Comparison of ENCODE assay signal across 24 cellular contexts in genomic region chr12:57000393-57000792, GRCh38. TPM values are rescaled to one million over a fixed set of nuclear protein-coding genes. Genes with fewer than 3 reads are reported as not detected.
DNase-seq lines count a peak whose midpoint lies in the region; ATAC-seq lines count a peak whose summit lies in the region.
"Had no signal": no experiment of that assay in that cellular context is flagged by ENCODE, and none has a peak within 500 bp of the region (broad histone marks: within the 10 kb centered on the region; RNA-seq: fewer than 3 reads in every experiment).

No MANE protein-coding gene starts in this region.

- H3K9ac ChIP-seq in endocrine pancreas (ENCODE audit: control insufficient read depth, insufficient read depth, low read length): peak overlapping the region; percentile 6

- CTCF ChIA-PET in T-cell (lab: Charles Lee): interaction anchor here in 1 of 2 donors (0.7 to 0.9 kb wide), 2 partner anchors 533 to 749 kb away, joined by 3 read pairs; no protein-coding TSS in a partner anchor

- H3K36me3 ChIP-seq in endocrine pancreas (ENCODE audit: control insufficient read depth, insufficient read depth, low read length): peaks cover 8% of the 10 kb centered on the region
- H3K36me3 ChIP-seq: ovary had no signal

- peaks cover 57% of the 10 kb centered on the region for H3K4me1 Mint-ChIP-seq in stimulated activated memory B cell treated with anti-CD40 and anti-IgM and Interleukin-4, amounts not matched to agents 10 μg/mL and 1 μg/mL and 100 μg/mL, for 72 hours
- H3K4me1 Mint-ChIP-seq in T-cell: peaks cover 58 to 71% (median 65%) of the 10 kb centered on the region in 3 donors

- ATAC-seq in activated naive CD4-positive, alpha-beta T cell treated with anti-CD3 and anti-CD28 coated beads, Interleukin-2, amount 50 U/mL, for 72 hours: peak; percentile 48 to 60
- no peak for ATAC-seq in stimulated activated memory B cell treated with anti-CD40 and anti-IgM and Interleukin-4, amounts not matched to agents 10 μg/mL and 1 μg/mL and 100 μg/mL, for 72 hours
- no peak for ATAC-seq in T-cell (replicated peaks in 1 of 4)
- ATAC-seq: HCT116; left colon; naive thymus-derived CD8-positive, alpha-beta T cell; right cardiac atrium; T-helper 17 cell had no signal

- H3K4me3 Mint-ChIP-seq in stimulated activated memory B cell treated with anti-CD40 and anti-IgM and Interleukin-4, amounts not matched to agents 10 μg/mL and 1 μg/mL and 100 μg/mL, for 72 hours: no peak overlapping the region
- no peak overlapping the region for H3K4me3 Mint-ChIP-seq in T-cell
- H3K4me3 Mint-ChIP-seq: naive thymus-derived CD8-positive, alpha-beta T cell; T-helper 17 cell had no signal

- peaks cover 26 to 40% of the 10 kb centered on the region in 2 donors for H3K36me3 Mint-ChIP-seq in activated naive CD4-positive, alpha-beta T cell treated with anti-CD3 and anti-CD28 coated beads, Interleukin-2, amount 50 U/mL, for 72 hours
- H3K36me3 Mint-ChIP-seq in stimulated activated memory B cell treated with anti-CD40 and anti-IgM and Interleukin-4, amounts not matched to agents 10 μg/mL and 1 μg/mL and 100 μg/mL, for 72 hours: peaks cover 49% of the 10 kb centered on the region
- H3K36me3 Mint-ChIP-seq in T-cell: peaks cover 51% of the 10 kb centered on the region

- DNase-seq in activated naive CD4-positive, alpha-beta T cell treated with anti-CD3 and anti-CD28 coated beads, Interleukin-2, amount 50 U/mL, for 72 hours (ENCODE audit: low spot score in 2 of 2): no peak
- DNase-seq in activated naive CD4-positive, alpha-beta T cell treated with Interleukin-2 at 50 U/mL for 16 hours: no peak
- DNase-seq in RKO (ENCODE audit: low spot score) (peak; percentile 21), T-cell (no peak), DMS114 treated with DMSO at 0.1 percent for 48 hours (lab: John Stamatoyannopoulos, UW; ENCODE audit: unreplicated experiment) (no peak)
- DNase-seq in effector CD4-positive, alpha-beta T cell: no peak
- DNase-seq: activated effector memory CD4-positive, alpha-beta T cell treated with Interleukin-2 at 50 U/mL for 16 hours; amygdala; head of caudate nucleus; KG1; left colon; naive thymus-derived CD8-positive, alpha-beta T cell; NCI-H1694; NCI-H2171 treated with DMSO at 0.1 percent for 48 hours; NCI-H526; ovary; right cardiac atrium; T-helper 17 cell had no signal

- no peak overlapping the region for H3K4me3 ChIP-seq in endocrine pancreas (ENCODE audit: control insufficient read depth, insufficient read depth, low read length)
- H3K4me3 ChIP-seq: ovary had no signal

- peak overlapping the region in 1 of 2 donors; percentile 81 for H3K27ac Mint-ChIP-seq in activated naive CD4-positive, alpha-beta T cell treated with anti-CD3 and anti-CD28 coated beads, Interleukin-2, amount 50 U/mL, for 72 hours
- H3K27ac Mint-ChIP-seq in stimulated activated memory B cell treated with anti-CD40 and anti-IgM and Interleukin-4, amounts not matched to agents 10 μg/mL and 1 μg/mL and 100 μg/mL, for 72 hours: peak overlapping the region; percentile 20
- H3K27ac Mint-ChIP-seq in T-cell: no peak overlapping the region

- no peaks in the 10 kb centered on the region for H3K4me1 ChIP-seq in endocrine pancreas (ENCODE audit: control insufficient read depth, insufficient read depth, low read length)

- no peaks in the 10 kb centered on the region for H3K27me3 ChIP-seq in endocrine pancreas (ENCODE audit: control insufficient read depth, insufficient read depth, low read length)
- H3K27me3 ChIP-seq: ovary had no signal

- H3K9me3 ChIP-seq in endocrine pancreas (ENCODE audit: control insufficient read depth, low read length): no peaks in the 10 kb centered on the region
- H3K9me3 ChIP-seq: ovary had no signal

- POLR2A ChIA-PET in T-cell (lab: Charles Lee): no interaction called here

- H3K9me3 Mint-ChIP-seq in activated naive CD4-positive, alpha-beta T cell treated with anti-CD3 and anti-CD28 coated beads, Interleukin-2, amount 50 U/mL, for 72 hours: no peaks in the 10 kb centered on the region
- no peaks in the 10 kb centered on the region for H3K9me3 Mint-ChIP-seq in stimulated activated memory B cell treated with anti-CD40 and anti-IgM and Interleukin-4, amounts not matched to agents 10 μg/mL and 1 μg/mL and 100 μg/mL, for 72 hours
- no peaks in the 10 kb centered on the region for H3K9me3 Mint-ChIP-seq in T-cell
- H3K9me3 Mint-ChIP-seq: naive thymus-derived CD8-positive, alpha-beta T cell had no signal

- H3K27me3 Mint-ChIP-seq in stimulated activated memory B cell treated with anti-CD40 and anti-IgM and Interleukin-4, amounts not matched to agents 10 μg/mL and 1 μg/mL and 100 μg/mL, for 72 hours: no peaks in the 10 kb centered on the region
- no peaks in the 10 kb centered on the region for H3K27me3 Mint-ChIP-seq in T-cell
- H3K27me3 Mint-ChIP-seq: naive thymus-derived CD8-positive, alpha-beta T cell; T-helper 17 cell had no signal

RNA-seq across cellular contexts. Expression of gene ZBTB39, which starts 6.0 kb away (rescaled TPM):
- total RNA-seq in activated naive CD4-positive, alpha-beta T cell treated with anti-CD3 and anti-CD28 coated beads, Interleukin-2, amount 50 U/mL, for 72 hours: 1 to 10 TPM; 5.1 to 6.1 TPM
- total RNA-seq in T-cell: 10 to 100 TPM in 3 of 5 donors, 1 to 10 TPM in 2; 7.9 to 11.2 (median 11.0) TPM

RNA-seq across cellular contexts. Expression of gene TAC3, which starts 15.9 kb away (rescaled TPM):
- total RNA-seq in activated naive CD4-positive, alpha-beta T cell treated with anti-CD3 and anti-CD28 coated beads, Interleukin-2, amount 50 U/mL, for 72 hours: 1 to 10 TPM in 1 of 2 donors, under 1 TPM in 1; 0.50 to 1.7 TPM
- total RNA-seq in T-cell: under 1 TPM in 2 of 5 donors, not detected in 3; 0.55 to 0.63 TPM
- total RNA-seq: HT-29; naive thymus-derived CD8-positive, alpha-beta T cell; ovary; right cardiac atrium; RPMI7951; T-helper 17 cell had no signal

RNA-seq across cellular contexts. Expression of gene RDH16, which starts 43.0 kb away (rescaled TPM):
- total RNA-seq in activated naive CD4-positive, alpha-beta T cell treated with anti-CD3 and anti-CD28 coated beads, Interleukin-2, amount 50 U/mL, for 72 hours: under 1 TPM; 0.29 to 0.93 TPM
- 1 to 10 TPM in 3 of 5 donors, under 1 TPM in 2; 0.98 to 1.6 (median 1.1) TPM for total RNA-seq in T-cell
- total RNA-seq: HT-29, RPMI7951 had no signal

RNA-seq across cellular contexts. Expression of gene MYO1A, which starts 49.5 kb away (rescaled TPM):
- total RNA-seq in activated naive CD4-positive, alpha-beta T cell treated with anti-CD3 and anti-CD28 coated beads, Interleukin-2, amount 50 U/mL, for 72 hours: 1 to 10 TPM; 3.3 to 4.7 TPM
- 1 to 10 TPM in 4 of 5 donors, under 1 TPM in 1; 0.54 to 2.2 (median 1.4) TPM for total RNA-seq in T-cell
- total RNA-seq: RPMI7951, temporal lobe had no signal

Comparison
In these comparisons a context has a peak if more than half of its experiments do, and no peak if none do; other contexts are left out.
1. ATAC-seq: peak in activated naive CD4-positive, alpha-beta T cell treated with anti-CD3 and anti-CD28 coated beads, Interleukin-2, amount 50 U/mL, for 72 hours (2 of 2); none in stimulated activated memory B cell treated with anti-CD40 and anti-IgM and Interleukin-4, amounts not matched to agents 10 μg/mL and 1 μg/mL and 100 μg/mL, for 72 hours (single experiment) and T-cell (0 of 4).